In the genomic region with DNA sequence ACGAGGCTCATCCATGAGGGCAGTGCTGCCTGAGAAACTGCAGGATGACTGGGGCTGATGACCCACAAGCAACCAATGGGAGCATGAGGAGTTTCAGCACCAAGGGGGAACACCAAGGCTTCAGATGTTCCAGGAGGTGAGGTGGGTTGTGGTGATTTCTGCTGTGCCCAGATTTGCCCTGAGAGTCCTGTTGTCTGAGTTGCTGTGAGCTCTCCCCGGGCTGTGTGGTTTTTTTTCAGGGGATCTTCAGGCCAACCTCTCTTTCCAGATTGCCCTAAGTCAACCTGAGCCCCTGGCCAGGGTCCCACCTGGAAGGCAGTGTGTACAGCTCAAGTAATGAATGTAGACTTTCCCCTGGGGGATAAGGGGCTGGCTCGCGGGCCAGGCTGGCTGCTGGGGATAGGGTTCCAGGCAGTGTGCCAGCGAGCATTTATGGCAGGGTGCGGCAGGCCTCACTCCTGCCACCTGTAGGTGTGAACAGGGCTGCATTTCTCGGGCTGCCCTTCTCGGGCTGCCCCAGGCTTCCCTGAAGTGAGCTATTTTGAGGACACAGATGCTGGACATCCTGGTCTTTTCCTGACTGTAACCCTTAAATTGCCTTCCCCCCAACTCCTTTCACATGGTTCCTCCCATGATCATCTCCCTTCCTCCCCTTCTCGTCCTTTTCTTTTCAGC, we compare ENCODE assay signal across 8 cellular contexts. TPM values are rescaled to one million over a fixed set of nuclear protein-coding genes. Genes with fewer than 3 reads are reported as not detected.
DNase-seq lines count a peak whose midpoint lies in the region; ATAC-seq, FAIRE-seq and TF ChIP-seq lines count a peak whose summit lies in the region.

No MANE protein-coding gene starts in this region.

- WGBS in mesenchymal stem cell, result 16% methylated on average over 8 of the region's 9 CpGs

- peak overlapping the region in 1 of 2 donors; percentile 17 for H3K27ac ChIP-seq in kidney (ENCODE audit: low read depth in 2 of 2, low read length in 2 of 2)
- H3K27ac ChIP-seq in mesenchymal stem cell (ENCODE audit: low read length, poor library complexity, severe bottlenecking), result no peak overlapping the region

- H2BK15ac ChIP-seq in mesenchymal stem cell (ENCODE audit: low read depth, poor library complexity, severe bottlenecking), result no peak overlapping the region

- peaks cover 0 to under 1% of the 10 kb centered on the region in 2 donors for H3K36me3 ChIP-seq in kidney (ENCODE audit: control insufficient read depth in 1 of 2, insufficient read depth in 2 of 2, low read length in 2 of 2)
- H3K36me3 ChIP-seq in mesenchymal stem cell (ENCODE audit: control insufficient read depth in 1 of 2, insufficient read depth in 2 of 2, low read depth in 1 of 2, low read length in 2 of 2), result no peaks in the 10 kb centered on the region

- TF ChIP-seq CTCF in kidney (IDR thresholded peaks at IDR 0.05; ENCODE audit: borderline replicate concordance, extremely low read depth, insufficient read depth), result peak; percentile 57

- ATAC-seq in effector memory CD8-positive, alpha-beta T cell (replicated peaks), result no peak
- ATAC-seq in HG02970 (IDR thresholded peaks at IDR 0.05; ENCODE audit: low FRiP score, unreplicated experiment), result no peak

- H3K4me2 ChIP-seq in mesenchymal stem cell (ENCODE audit: low read length, poor library complexity, severe bottlenecking), result no peak overlapping the region

- H2AFZ ChIP-seq in mesenchymal stem cell (ENCODE audit: low read depth, low read length), result no peak overlapping the region

- no peak overlapping the region for H4K91ac ChIP-seq in mesenchymal stem cell (ENCODE audit: low read length)

- peaks cover 22 to 36% of the 10 kb centered on the region in 2 experiments for H3K27me3 ChIP-seq in mesenchymal stem cell (ENCODE audit: control insufficient read depth in 1 of 2, insufficient read depth in 1 of 2, low read length in 2 of 2)

- H2BK5ac ChIP-seq in mesenchymal stem cell (ENCODE audit: low read depth, low read length, poor library complexity, severe bottlenecking), result no peak overlapping the region

- no peak overlapping the region for H4K8ac ChIP-seq in mesenchymal stem cell (ENCODE audit: low read length)

- H2BK12ac ChIP-seq in mesenchymal stem cell (ENCODE audit: low read length in 2 of 2), result no peak overlapping the region

- H3K14ac ChIP-seq in mesenchymal stem cell (ENCODE audit: low read length in 2 of 2), result peak overlapping the region in 1 of 2 experiments; percentile 39

- H3K4ac ChIP-seq in mesenchymal stem cell (ENCODE audit: low read depth in 1 of 2, low read length in 2 of 2), result no peak overlapping the region

- intact Hi-C loops in kidney (cut with DNase I), result no loop called here

- no peak for FAIRE-seq in kidney (lab: Jason Lieb, UNC)

- peaks cover 6 to 10% of the 10 kb centered on the region in 2 donors for H3K4me1 ChIP-seq in kidney (ENCODE audit: control insufficient read depth in 1 of 2, insufficient read depth in 1 of 2, low read depth in 1 of 2, low read length in 2 of 2)
- peaks cover 2% of the 10 kb centered on the region for H3K4me1 ChIP-seq in mesenchymal stem cell (ENCODE audit: control insufficient read depth, insufficient read depth, low read depth, low read length)

- H3K4me3 Mint-ChIP-seq in effector memory CD8-positive, alpha-beta T cell, result no peak overlapping the region

- no peaks in the 10 kb centered on the region for H3K9me3 ChIP-seq in kidney (ENCODE audit: control insufficient read depth in 1 of 2, low read length in 2 of 2)
- H3K9me3 ChIP-seq in mesenchymal stem cell (ENCODE audit: control insufficient read depth, low read length), result no peaks in the 10 kb centered on the region

- H3K4me3 ChIP-seq in kidney (ENCODE audit: low read length in 2 of 2) (no peak overlapping the region), mesenchymal stem cell (ENCODE audit: insufficient read depth in 1 of 2, low read depth in 1 of 2, low read length in 2 of 2) (no peak overlapping the region)

- no peaks in the 10 kb centered on the region for H3K79me1 ChIP-seq in mesenchymal stem cell (replicated peaks; ENCODE audit: low read length, poor library complexity, severe bottlenecking)

- H3K27me3 Mint-ChIP-seq in effector memory CD8-positive, alpha-beta T cell, result peaks cover 38 to 71% of the 10 kb centered on the region in 2 donors

- no peak overlapping the region for H3K27ac Mint-ChIP-seq in effector memory CD8-positive, alpha-beta T cell

- H2BK120ac ChIP-seq in mesenchymal stem cell (ENCODE audit: low read depth, low read length), result no peak overlapping the region

- H3K9ac ChIP-seq in kidney (ENCODE audit: low read length in 2 of 2) (peak overlapping the region in 1 of 2 donors; percentile 26), mesenchymal stem cell (ENCODE audit: low read length) (no peak overlapping the region)

- H3K36me3 Mint-ChIP-seq in effector memory CD8-positive, alpha-beta T cell (ENCODE audit: insufficient read depth), result peaks cover 3% of the 10 kb centered on the region

- no peak overlapping the region for H3K18ac ChIP-seq in mesenchymal stem cell (ENCODE audit: low read depth in 1 of 2, low read length in 2 of 2)

- no peaks in the 10 kb centered on the region for H3K9me3 Mint-ChIP-seq in effector memory CD8-positive, alpha-beta T cell

- H3K23ac ChIP-seq in mesenchymal stem cell (ENCODE audit: low read length in 2 of 2), result peak overlapping the region in 1 of 2 experiments; percentile 64

- no peaks in the 10 kb centered on the region for H3K4me1 Mint-ChIP-seq in effector memory CD8-positive, alpha-beta T cell (ENCODE audit: low read depth in 2 of 2)

- H2AK5ac ChIP-seq in mesenchymal stem cell (ENCODE audit: low read length, severe bottlenecking), result no peak overlapping the region

- DNase-seq in activated CD4-positive, alpha-beta T cell treated with anti-CD3 and anti-CD28 coated beads for 48 hours, result peak; percentile 41
- no peak for DNase-seq in activated CD4-positive, alpha-beta T cell treated with anti-CD3 and anti-CD28 coated beads for 1 hour
- DNase-seq in NCI-H1436 (lab: John Stamatoyannopoulos, UW), result peak; percentile 88
- peak; percentile 22 to 47 for DNase-seq in activated T-cell treated with anti-CD3 and anti-CD28 coated beads, Interleukin-2, amount 50 U/mL, for 48 hours
- DNase-seq in kidney, result no peak
- DNase-seq in mesenchymal stem cell, result no peak
- no peak for DNase-seq in effector memory CD8-positive, alpha-beta T cell

RNA-seq across cellular contexts. Expression of gene SLC22A6, which starts 9.8 kb away (rescaled TPM):
- total RNA-seq in kidney, result 2.4 TPM
- polyA plus RNA-seq in kidney (ENCODE audit: insufficient read depth, low read depth, low replicate concordance), result 362 TPM
- not detected for polyA plus RNA-seq in mesenchymal stem cell (2013, experiment 1 of 2)
- polyA plus RNA-seq in mesenchymal stem cell (2013, experiment 2 of 2), result not detected

RNA-seq across cellular contexts. Expression of gene SLC22A8, which starts 40.7 kb away (rescaled TPM):
- 0.41 TPM for total RNA-seq in kidney
- polyA plus RNA-seq in kidney (ENCODE audit: insufficient read depth, low read depth, low replicate concordance), result 447 TPM
- polyA plus RNA-seq in mesenchymal stem cell (2013, experiment 1 of 2), result not detected
- polyA plus RNA-seq in mesenchymal stem cell (2013, experiment 2 of 2), result not detected

RNA-seq across cellular contexts. Expression of gene CHRM1, which starts 53.8 kb away (rescaled TPM):
- 0.44 TPM for total RNA-seq in kidney
- polyA plus RNA-seq in kidney (ENCODE audit: insufficient read depth, low read depth, low replicate concordance), result 0.22 TPM
- polyA plus RNA-seq in mesenchymal stem cell (2013, experiment 1 of 2), result 0.01 TPM
- polyA plus RNA-seq in mesenchymal stem cell (2013, experiment 2 of 2), result not detected

Comparison
In these comparisons a context has a peak if more than half of its experiments do, and no peak if none do; other contexts are left out.
1. DNase-seq: peak in activated CD4-positive, alpha-beta T cell treated with anti-CD3 and anti-CD28 coated beads for 48 hours (single experiment), NCI-H1436 (single experiment) and activated T-cell treated with anti-CD3 and anti-CD28 coated beads, Interleukin-2, amount 50 U/mL, for 48 hours (2 of 2); none in activated CD4-positive, alpha-beta T cell treated with anti-CD3 and anti-CD28 coated beads for 1 hour (single experiment), kidney (single experiment), mesenchymal stem cell (single experiment) and effector memory CD8-positive, alpha-beta T cell (0 of 3).